ENCODE assay signal across 8 cellular contexts in the genomic region with DNA sequence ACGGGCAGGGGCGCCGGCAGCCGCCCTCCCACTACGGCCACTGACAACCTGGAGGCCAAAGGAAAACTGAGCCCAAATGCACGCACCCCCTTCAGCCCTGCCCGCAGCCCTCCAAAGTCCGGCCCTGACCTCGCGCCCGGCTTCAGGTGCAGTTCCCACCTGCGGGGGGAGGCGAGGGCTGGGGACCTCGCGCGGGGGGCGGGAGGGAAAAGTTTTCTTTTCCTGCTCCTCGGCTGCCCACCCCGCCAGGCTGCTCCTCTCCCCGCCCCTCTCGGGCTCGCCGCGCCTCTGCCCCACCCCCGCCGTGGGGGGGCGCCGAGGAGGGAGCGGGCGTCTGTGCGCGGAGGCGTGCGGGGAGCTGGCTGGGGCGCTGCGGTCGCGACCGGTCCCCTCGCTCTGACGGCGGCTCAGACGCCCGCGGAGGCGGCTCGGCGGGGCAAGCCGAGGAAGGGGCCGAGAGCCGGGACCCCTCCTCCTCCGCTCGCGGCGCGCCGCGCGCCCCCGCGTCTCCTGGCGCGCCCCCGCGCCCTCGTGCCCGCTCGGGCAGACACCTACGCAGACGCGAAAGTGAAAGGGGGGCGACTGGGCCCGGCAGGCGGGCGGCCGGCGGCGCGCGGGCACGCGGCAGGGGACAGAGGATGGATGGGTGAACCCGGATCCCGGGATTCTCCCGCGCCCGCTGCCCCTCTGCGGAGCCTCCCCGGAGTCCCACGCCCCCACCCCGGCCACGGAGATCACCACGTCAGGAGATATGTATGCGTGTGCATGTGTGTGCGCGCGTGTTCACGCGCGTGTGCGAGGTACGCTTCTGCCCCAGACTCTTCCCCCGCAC. TPM values are rescaled to one million over a fixed set of nuclear protein-coding genes. Genes with fewer than 3 reads are reported as not detected.
DNase-seq lines count a peak whose midpoint lies in the region; ATAC-seq, FAIRE-seq and TF ChIP-seq lines count a peak whose summit lies in the region.

No MANE protein-coding gene starts in this region.

- H3K27me3 Mint-ChIP-seq in astrocyte (ENCODE audit: low read depth, unreplicated experiment): peaks cover 13% of the 10 kb centered on the region

- H3K9ac ChIP-seq in astrocyte (ENCODE audit: low read length) (peak overlapping the region; percentile 63), iPS-15b (ENCODE audit: low read depth, low read length) (no peak overlapping the region)

- H3K79me2 ChIP-seq in astrocyte (ENCODE audit: insufficient read depth, low read length): no peaks in the 10 kb centered on the region

- TF ChIP-seq CTCF in AG04450 (IDR thresholded peaks at IDR 0.05; ENCODE audit: low read depth, low read length) (no peak), astrocyte (IDR thresholded peaks at IDR 0.05; ENCODE audit: insufficient read depth, low read depth, low read length) (no peak), gastrocnemius medialis (IDR thresholded peaks at IDR 0.05 in 4 of 5, conservative IDR thresholded peaks at IDR 0.05 in 1 of 5) (peak in 1 of 5 experiments; percentile 15)

- H3K4me3 ChIP-seq in AG04450 (ENCODE audit: low read depth, low read length) (peak overlapping the region; percentile 54), astrocyte (ENCODE audit: insufficient read depth, low read depth, low read length) (peak overlapping the region; percentile 57), iPS-15b (ENCODE audit: low read depth, low read length) (peak overlapping the region; percentile 88), gastrocnemius medialis (peak overlapping the region; percentile 94 to 100 (median 97))

- ATAC-seq in GM19463 (IDR thresholded peaks at IDR 0.05; ENCODE audit: unreplicated experiment): peak; percentile 9
- ATAC-seq in gastrocnemius medialis: peak; percentile 37
- no peak for ATAC-seq in HG02852 (IDR thresholded peaks at IDR 0.05; ENCODE audit: unreplicated experiment)

- H3K4me3 Mint-ChIP-seq in astrocyte (ENCODE audit: unreplicated experiment): peak overlapping the region; percentile 76

- no peaks in the 10 kb centered on the region for H3K36me3 Mint-ChIP-seq in astrocyte (ENCODE audit: low read depth, unreplicated experiment)

- no peaks in the 10 kb centered on the region for H4K20me1 ChIP-seq in astrocyte (ENCODE audit: insufficient read depth, low read length)

- H3K4me1 ChIP-seq in astrocyte (ENCODE audit: insufficient read depth, low read length) (peaks cover 21% of the 10 kb centered on the region), iPS-15b (ENCODE audit: control insufficient read depth, insufficient read depth, low read length) (peaks cover 6% of the 10 kb centered on the region), gastrocnemius medialis (peaks cover 19 to 31% of the 10 kb centered on the region in 2 donors)

- peak overlapping the region; percentile 69 for H2AFZ ChIP-seq in astrocyte (ENCODE audit: low read depth, low read length)

- in situ Hi-C loops in gastrocnemius medialis (cut with MboI; ENCODE audit: low sequenced_read_pairs in 4 of 4): loop anchor here in 1 of 4 donors (25.0 kb wide), 1 partner anchor 92 kb away; no protein-coding TSS in a partner anchor

- H3K4me2 ChIP-seq in astrocyte (ENCODE audit: low read length): peak overlapping the region; percentile 98

- H3K9me3 Mint-ChIP-seq in astrocyte (ENCODE audit: unreplicated experiment): no peaks in the 10 kb centered on the region

- DNase-seq in AG04450 (ENCODE audit: low read depth, low spot score) (no peak), T follicular helper cell (ENCODE audit: low read depth) (peak; percentile 74), astrocyte (ENCODE audit: low read depth) (no peak), gastrocnemius medialis (peak; percentile 37 to 63), NCI-H1105 treated with DMSO at 0.1 percent for 48 hours (lab: John Stamatoyannopoulos, UW) (no peak)

- no peak overlapping the region for H3K27ac ChIP-seq in AG04450 (ENCODE audit: low read depth, low read length)
- no peak overlapping the region for H3K27ac ChIP-seq in astrocyte (ENCODE audit: low read depth, low read length)
- H3K27ac ChIP-seq in gastrocnemius medialis: peak overlapping the region; percentile 97 to 98 (median 98)

- H3K4me1 Mint-ChIP-seq in astrocyte (ENCODE audit: low read depth, unreplicated experiment): no peaks in the 10 kb centered on the region

- intact Hi-C loops in gastrocnemius medialis (cut with DNase I; ENCODE audit: low total_unique reads): loop anchor here (2.0 to 10.0 kb wide), 4 partner anchors 130 to 390 kb away; no protein-coding TSS in a partner anchor

- H3K27me3 ChIP-seq in AG04450 (ENCODE audit: control insufficient read depth, insufficient read depth, low read length) (peaks cover 60% of the 10 kb centered on the region), astrocyte (ENCODE audit: insufficient read depth, low read length) (peaks cover 39% of the 10 kb centered on the region), iPS-15b (ENCODE audit: control insufficient read depth, insufficient read depth, low read length) (peaks cover 55% of the 10 kb centered on the region), gastrocnemius medialis (no peaks in the 10 kb centered on the region)

- no peak overlapping the region for H3K27ac Mint-ChIP-seq in astrocyte (ENCODE audit: unreplicated experiment)

- peak; percentile 47 to 56 for TF ChIP-seq POLR2A in gastrocnemius medialis (IDR thresholded peaks at IDR 0.05)

- POLR2A ChIA-PET in AG04450 (lab: Yijun Ruan, JAX): no interaction called here

- H3K36me3 ChIP-seq in astrocyte (ENCODE audit: insufficient read depth, low read length): no peaks in the 10 kb centered on the region
- H3K36me3 ChIP-seq in iPS-15b (ENCODE audit: control insufficient read depth, insufficient read depth, low read length): no peaks in the 10 kb centered on the region
- H3K36me3 ChIP-seq in gastrocnemius medialis: no peaks in the 10 kb centered on the region

- H3K9me3 ChIP-seq in AG04450 (ENCODE audit: control insufficient read depth, insufficient read depth, low read length) (peaks cover 5% of the 10 kb centered on the region; the same call in 1 of the 2 replicates), astrocyte (ENCODE audit: insufficient read depth, low read depth, low read length) (no peaks in the 10 kb centered on the region), iPS-15b (ENCODE audit: control insufficient read depth, insufficient read depth, low read length) (no peaks in the 10 kb centered on the region), gastrocnemius medialis (no peaks in the 10 kb centered on the region)

- CTCF ChIA-PET in AG04450 (lab: Charles Lee): no interaction called here

- no peak for FAIRE-seq in astrocyte (lab: Jason Lieb, UNC)

RNA-seq across cellular contexts. Expression of gene NR3C2, which starts 3.1 kb away (rescaled TPM):
- polyA plus RNA-seq in AG04450 (2011; rRNA removed): 0.10 and 0.14 TPM in 2 replicates
- 0.26 and 0.37 TPM in 2 replicates for polyA minus RNA-seq in AG04450 (2011; rRNA and poly(A)+ RNA removed)
- total RNA-seq in astrocyte (2.5 TPM in 2 replicates), gastrocnemius medialis (10 to 100 TPM in 1 of 4 donors, 1 to 10 TPM in 3; 5.6 to 10.4 (median 8.1) TPM)

Comparison
In these comparisons a context has a peak if more than half of its experiments do, and no peak if none do; other contexts are left out.
1. DNase-seq: peak in T follicular helper cell (single experiment) and gastrocnemius medialis (2 of 2); none in AG04450 (single experiment), astrocyte (single experiment) and NCI-H1105 treated with DMSO at 0.1 percent for 48 hours (single experiment).
2. H3K27ac ChIP-seq: peak in gastrocnemius medialis (4 of 4); none in AG04450 (single experiment) and astrocyte (single experiment).
3. Peak in every context shown above with its lines, with median percentiles within 50 percentile points of each other: H3K4me3 ChIP-seq.